In the genomic region with DNA sequence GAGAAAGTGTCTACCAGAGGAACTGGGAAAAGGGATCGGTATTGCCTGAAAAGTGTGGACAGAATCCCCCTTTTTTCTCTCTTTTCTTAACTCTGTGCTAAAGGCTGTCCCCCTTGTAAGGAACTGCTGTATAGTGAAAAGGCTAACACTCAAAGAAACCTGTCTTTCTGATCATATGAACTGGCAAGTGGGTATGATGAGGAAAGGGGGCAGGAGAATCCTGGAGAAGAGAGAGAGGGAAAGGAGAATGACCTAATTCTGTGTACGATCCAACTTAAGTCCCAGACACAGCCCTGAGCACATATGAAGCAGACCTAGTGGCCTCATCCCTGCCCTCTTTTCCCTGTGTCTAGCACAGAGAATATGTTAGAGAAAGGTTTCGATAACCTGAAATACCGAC, we compare ENCODE assay signal across 11 cellular contexts. TPM values are rescaled to one million over a fixed set of nuclear protein-coding genes. Genes with fewer than 3 reads are reported as not detected.
DNase-seq lines count a peak whose midpoint lies in the region; ATAC-seq and TF ChIP-seq lines count a peak whose summit lies in the region.
"Had no signal": no experiment of that assay in that cellular context is flagged by ENCODE, and none has a peak within 500 bp of the region (broad histone marks: within the 10 kb centered on the region; RNA-seq: fewer than 3 reads in every experiment).

No MANE protein-coding gene starts in this region.

- ATAC-seq in central memory CD8-positive, alpha-beta T cell (replicated peaks; ENCODE audit: extremely low read depth, poor library complexity, severe bottlenecking), result no peak
- ATAC-seq in activated CD4-positive, CD25-positive, alpha-beta regulatory T cell treated with anti-CD3 and anti-CD28 coated beads, Interleukin-2, amount 50 U/mL, for 24 hours, result no peak

- H3K36me3 Mint-ChIP-seq in central memory CD8-positive, alpha-beta T cell (ENCODE audit: insufficient read depth), result peaks cover 9% of the 10 kb centered on the region
- H3K36me3 Mint-ChIP-seq in progenitor cell of endocrine pancreas (ENCODE audit: insufficient read depth) (no peaks in the 10 kb centered on the region), chondrocyte (ENCODE audit: low read depth) (no peaks in the 10 kb centered on the region)

- H3K4me1 Mint-ChIP-seq in central memory CD8-positive, alpha-beta T cell, result peaks cover 5% of the 10 kb centered on the region
- H3K4me1 Mint-ChIP-seq in progenitor cell of endocrine pancreas (ENCODE audit: low read depth) (peaks cover 16% of the 10 kb centered on the region), chondrocyte (ENCODE audit: low read depth) (peaks cover 17% of the 10 kb centered on the region)

- no peaks in the 10 kb centered on the region for H3K27me3 ChIP-seq in Karpas-422 (ENCODE audit: low read length)
- H3K27me3 ChIP-seq: gastroesophageal sphincter, suprapubic skin had no signal

- peak overlapping the region; percentile 99 for H3K4me2 ChIP-seq in Karpas-422 (ENCODE audit: low read depth, low read length, poor library complexity, severe bottlenecking)

- no peak overlapping the region for H3K27ac ChIP-seq in Karpas-422 (ENCODE audit: low read length)

- H3K4me3 ChIP-seq in Karpas-422 (ENCODE audit: low read length), result peak overlapping the region; percentile 94

- DNase-seq in SHP77 treated with DMSO at 0.1 percent for 48 hours (lab: John Stamatoyannopoulos, UW) (peak; percentile 8), SHP77 (lab: John Stamatoyannopoulos, UW) (no peak), Karpas-422 (no peak), progenitor cell of endocrine pancreas (ENCODE audit: low spot score, unreplicated experiment) (no peak), chondrocyte (ENCODE audit: low spot score) (no peak), cerebellar nuclear complex (lab: John Stamatoyannopoulos, UW) (no peak)
- DNase-seq in central memory CD8-positive, alpha-beta T cell (ENCODE audit: low spot score in 2 of 2), result no peak
- DNase-seq: NCI-H2029 treated with DMSO at 0.1 percent for 48 hours had no signal

- H3K4me1 ChIP-seq in Karpas-422 (ENCODE audit: low read length), result peaks cover 16% of the 10 kb centered on the region

- H3K9me3 ChIP-seq in Karpas-422 (ENCODE audit: low read length), result no peaks in the 10 kb centered on the region
- H3K9me3 ChIP-seq: gastroesophageal sphincter, suprapubic skin had no signal

- TF ChIP-seq CTCF in progenitor cell of endocrine pancreas (IDR thresholded peaks at IDR 0.05; ENCODE audit: unreplicated experiment), result no peak
- TF ChIP-seq CTCF in chondrocyte (IDR thresholded peaks at IDR 0.05), result no peak

- no peak overlapping the region for H3K27ac Mint-ChIP-seq in central memory CD8-positive, alpha-beta T cell (ENCODE audit: low read depth)
- H3K27ac Mint-ChIP-seq in progenitor cell of endocrine pancreas (no peak overlapping the region), chondrocyte (ENCODE audit: unreplicated experiment) (no peak overlapping the region)

- H4K20me1 ChIP-seq in Karpas-422 (ENCODE audit: insufficient read depth, low read depth, low read length), result no peaks in the 10 kb centered on the region

- no peaks in the 10 kb centered on the region for H3K27me3 Mint-ChIP-seq in central memory CD8-positive, alpha-beta T cell
- H3K27me3 Mint-ChIP-seq in progenitor cell of endocrine pancreas (no peaks in the 10 kb centered on the region), chondrocyte (ENCODE audit: low read depth) (no peaks in the 10 kb centered on the region)

- H3K4me3 Mint-ChIP-seq in central memory CD8-positive, alpha-beta T cell, result peak overlapping the region; percentile 80
- H3K4me3 Mint-ChIP-seq in progenitor cell of endocrine pancreas (ENCODE audit: low read depth), result peak overlapping the region; percentile 89
- no peak overlapping the region for H3K4me3 Mint-ChIP-seq in chondrocyte (ENCODE audit: unreplicated experiment)

- no peaks in the 10 kb centered on the region for H3K9me2 ChIP-seq in Karpas-422 (replicated peaks; ENCODE audit: insufficient read depth, low read length)

- no peak overlapping the region for H2AFZ ChIP-seq in Karpas-422 (ENCODE audit: low read length)

- no peaks in the 10 kb centered on the region for H3K36me3 ChIP-seq in Karpas-422 (ENCODE audit: insufficient read depth, low read length)
- H3K36me3 ChIP-seq: gastroesophageal sphincter, suprapubic skin had no signal

- no peaks in the 10 kb centered on the region for H3K79me2 ChIP-seq in Karpas-422 (ENCODE audit: low read length)

- H3K9ac ChIP-seq in Karpas-422 (ENCODE audit: low read length), result peak overlapping the region; percentile 79

- H3K9me3 Mint-ChIP-seq in central memory CD8-positive, alpha-beta T cell, result no peaks in the 10 kb centered on the region
- H3K9me3 Mint-ChIP-seq in progenitor cell of endocrine pancreas (ENCODE audit: low read depth), result no peaks in the 10 kb centered on the region
- no peaks in the 10 kb centered on the region for H3K9me3 Mint-ChIP-seq in chondrocyte (ENCODE audit: low read depth)

RNA-seq across cellular contexts. Expression of a gene that starts 1.0 kb away (rescaled TPM):
- total RNA-seq in Karpas-422 (2014; rRNA removed; shearing (Covaris generic); ENCODE audit: low replicate concordance), result 0.22 and 0.30 TPM in 2 replicates
- total RNA-seq in progenitor cell of endocrine pancreas (0.55 and 0.80 TPM in 2 replicates), chondrocyte (0.10 to 0.24 TPM (median 0.18 TPM) in 3 replicates)
